In genomic region chr2:240078631-240079030, GRCh38 we compare ENCODE assay signal across 31 cellular contexts. TPM values are rescaled to one million over a fixed set of nuclear protein-coding genes. Genes with fewer than 3 reads are reported as not detected.
DNase-seq lines count a peak whose midpoint lies in the region; TF ChIP-seq lines count a peak whose summit lies in the region.
"Had no signal": no experiment of that assay in that cellular context is flagged by ENCODE, and none has a peak within 500 bp of the region (broad histone marks: within the 10 kb centered on the region; RNA-seq: fewer than 3 reads in every experiment).

No MANE protein-coding gene starts in this region.

- no peak for TF ChIP-seq POLR2A in thyroid gland (IDR thresholded peaks at IDR 0.05)

- TF ChIP-seq CTCF in thyroid gland (IDR thresholded peaks at IDR 0.05), result no peak

- no peak overlapping the region for H3K4me3 ChIP-seq in thyroid gland (replicated peaks in 1 of 3)
- H3K4me3 ChIP-seq: A549; BLaER1; BLaER1 treated with 17β-estradiol and CSF1 and Interleukin-3, amounts not matched to agents 10 nM and 100 nM had no signal

- H3K27me3 ChIP-seq in thyroid gland, result no peaks in the 10 kb centered on the region
- H3K27me3 ChIP-seq: BLaER1; BLaER1 treated with 17β-estradiol and CSF1 and Interleukin-3, amounts not matched to agents 10 nM and 100 nM had no signal

- intact Hi-C loops in thyroid gland (cut with DNase I), result no loop called here

- 43 to 47% methylated on average over 2 of the region's 2 CpGs for WGBS in thyroid gland, 2 donors

- H3K4me1 ChIP-seq in thyroid gland, result no peaks in the 10 kb centered on the region
- H3K4me1 ChIP-seq: A549; BE2C; BLaER1; BLaER1 treated with 17β-estradiol and CSF1 and Interleukin-3, amounts not matched to agents 10 nM and 100 nM; Caco-2 had no signal

- DNase-seq in thyroid gland (peak; percentile 50 to 55), superior temporal gyrus (ENCODE audit: extremely low spot score) (no peak)
- DNase-seq: 8988T; ACHN; AML-193; BE2C; C1 segment of cervical spinal cord; Caco-2; Calu3; CD4-positive, alpha-beta memory T cell; CD4-positive, alpha-beta T cell; CD4-positive, CD25-positive, alpha-beta regulatory T cell; CD8-positive, alpha-beta memory T cell; CD8-positive, alpha-beta T cell; COR-L47; DMS 273 treated with DMSO at 0.1 percent for 48 hours; DMS153; DMS53; DMS79; DMS79 treated with DMSO at 0.1 percent for 48 hours; DND-41; EL had no signal

- no peaks in the 10 kb centered on the region for H3K36me3 ChIP-seq in thyroid gland
- H3K36me3 ChIP-seq: BE2C; BLaER1; BLaER1 treated with 17β-estradiol and CSF1 and Interleukin-3, amounts not matched to agents 10 nM and 100 nM had no signal

- no peaks in the 10 kb centered on the region for H3K9me3 ChIP-seq in thyroid gland
- H3K9me3 ChIP-seq: BE2C, Caco-2 had no signal

- H3K27ac ChIP-seq in thyroid gland, result no peak overlapping the region
- H3K27ac ChIP-seq: 22Rv1; A549; BLaER1; BLaER1 treated with 17β-estradiol and CSF1 and Interleukin-3, amounts not matched to agents 10 nM and 100 nM; C4-2B had no signal

RNA-seq across cellular contexts. Expression of gene OR6B3, which starts 25.3 kb away (rescaled TPM):
- total RNA-seq in thyroid gland, result not detected
- total RNA-seq: A172; A673; B cell; Caco-2; Calu3; CD4-positive, alpha-beta memory T cell; CD4-positive, alpha-beta T cell; CD4-positive, CD25-positive, alpha-beta regulatory T cell; CD8-positive, alpha-beta memory T cell; CD8-positive, alpha-beta T cell; Daoy had no signal

RNA-seq across cellular contexts. Expression of gene OR6B2, which starts 48.4 kb away (rescaled TPM):
- not detected for total RNA-seq in thyroid gland
- total RNA-seq: A172; A673; B cell; Caco-2; Calu3; CD4-positive, alpha-beta memory T cell; CD4-positive, alpha-beta T cell; CD4-positive, CD25-positive, alpha-beta regulatory T cell; CD8-positive, alpha-beta memory T cell; CD8-positive, alpha-beta T cell; Daoy had no signal

RNA-seq across cellular contexts. Expression of gene NDUFA10, which starts 53.5 kb away (rescaled TPM):
- 100 to 1,000 TPM in 3 of 4 donors, 10 to 100 TPM in 1; 85.6 to 151 (median 138) TPM for total RNA-seq in thyroid gland

RNA-seq across cellular contexts. Expression of gene COPS9, which starts 57.5 kb away (rescaled TPM):
- 100 to 1,000 TPM in 3 of 4 donors, 10 to 100 TPM in 1; 63.6 to 965 (median 239) TPM for total RNA-seq in thyroid gland
